ENCODE assay signal across 8 cellular contexts in the genomic region with DNA sequence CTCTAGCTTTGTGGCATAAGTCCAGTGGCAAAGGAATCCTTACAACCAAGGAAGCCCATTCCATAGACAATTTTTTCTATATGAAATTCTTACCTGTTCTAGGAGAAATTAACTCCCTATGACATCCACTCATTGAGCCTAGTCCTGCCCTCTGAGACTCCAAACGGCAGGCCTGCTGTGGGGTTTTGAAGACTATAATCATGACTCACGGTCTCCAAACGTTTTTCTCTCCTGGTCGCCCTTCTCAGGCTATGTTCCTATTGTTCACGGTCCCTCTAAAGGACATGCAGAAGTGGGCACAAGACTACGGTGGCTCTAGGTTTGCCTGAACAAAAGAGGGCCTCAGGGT. TPM values are rescaled to one million over a fixed set of nuclear protein-coding genes. Genes with fewer than 3 reads are reported as not detected.
DNase-seq lines count a peak whose midpoint lies in the region; ATAC-seq lines count a peak whose summit lies in the region.

No MANE protein-coding gene starts in this region.

- no peak for DNase-seq in activated CD4-positive, alpha-beta T cell treated with anti-CD3 and anti-CD28 coated beads, Interleukin-2, amount 10 ng/mL, durations not matched to agents 7 days and 5 days
- DNase-seq in activated CD4-positive, alpha-beta T cell treated with anti-CD3 and anti-CD28 coated beads, Interleukin-2, amount 50 U/mL, for 48 hours: no peak
- DNase-seq in iris pigment epithelial cell (ENCODE audit: low read depth): peak; percentile 42
- no peak for DNase-seq in NCI-H1105 treated with DMSO at 0.1 percent for 48 hours (lab: John Stamatoyannopoulos, UW)
- DNase-seq in NCI-H2196 (lab: John Stamatoyannopoulos, UW; ENCODE audit: unreplicated experiment): no peak
- no peak for DNase-seq in NCI-H226

- H3K36me3 Mint-ChIP-seq in activated CD4-positive, alpha-beta T cell treated with anti-CD3 and anti-CD28 coated beads, Interleukin-2, amount 10 ng/mL, durations not matched to agents 7 days and 5 days (ENCODE audit: low read depth): peaks cover 45% of the 10 kb centered on the region
- H3K36me3 Mint-ChIP-seq in activated T-helper 17 cell treated with anti-CD3 and anti-CD28 coated beads, Interleukin-2, amount 50 U/mL, for 72 hours (ENCODE audit: low read depth): peaks cover 59% of the 10 kb centered on the region

- peak overlapping the region; percentile 98 for H3K4me3 ChIP-seq in thymus (ENCODE audit: low read length)

- peaks cover 32% of the 10 kb centered on the region for H3K36me3 ChIP-seq in thymus (ENCODE audit: control insufficient read depth, insufficient read depth)

- H3K4me3 Mint-ChIP-seq in activated CD4-positive, alpha-beta T cell treated with anti-CD3 and anti-CD28 coated beads, Interleukin-2, amount 10 ng/mL, durations not matched to agents 7 days and 5 days: peak overlapping the region; percentile 98
- H3K4me3 Mint-ChIP-seq in activated T-helper 17 cell treated with anti-CD3 and anti-CD28 coated beads, Interleukin-2, amount 50 U/mL, for 72 hours: peak overlapping the region; percentile 98

- H3K27me3 ChIP-seq in thymus (ENCODE audit: control insufficient read depth, insufficient read depth): no peaks in the 10 kb centered on the region

- peak; percentile 30 for ATAC-seq in activated T-helper 17 cell treated with anti-CD3 and anti-CD28 coated beads, Interleukin-2, amount 50 U/mL, for 72 hours (replicated peaks)

- H3K4me1 ChIP-seq in thymus (ENCODE audit: control insufficient read depth, insufficient read depth, low read length): peaks cover 13% of the 10 kb centered on the region

- CTCF ChIA-PET in activated CD4-positive, alpha-beta T cell treated with anti-CD3 and anti-CD28 coated beads, Interleukin-2, amount 10 ng/mL, durations not matched to agents 7 days and 5 days (lab: Charles Lee): interaction anchor here (1.2 to 1.7 kb wide), 3 partner anchors 10 to 13 kb away, joined by 3 to 6 read pairs (median 4); no protein-coding TSS in a partner anchor

- no peaks in the 10 kb centered on the region for H3K27me3 Mint-ChIP-seq in activated CD4-positive, alpha-beta T cell treated with anti-CD3 and anti-CD28 coated beads, Interleukin-2, amount 10 ng/mL, durations not matched to agents 7 days and 5 days
- H3K27me3 Mint-ChIP-seq in activated T-helper 17 cell treated with anti-CD3 and anti-CD28 coated beads, Interleukin-2, amount 50 U/mL, for 72 hours: no peaks in the 10 kb centered on the region

- H3K27ac Mint-ChIP-seq in activated CD4-positive, alpha-beta T cell treated with anti-CD3 and anti-CD28 coated beads, Interleukin-2, amount 10 ng/mL, durations not matched to agents 7 days and 5 days: peak overlapping the region; percentile 99
- peak overlapping the region; percentile 98 for H3K27ac Mint-ChIP-seq in activated T-helper 17 cell treated with anti-CD3 and anti-CD28 coated beads, Interleukin-2, amount 50 U/mL, for 72 hours

- under 1% methylated on average over 6 of the region's 6 CpGs for WGBS in thymus

- H3K9me3 ChIP-seq in thymus (ENCODE audit: control insufficient read depth): peaks cover 2% of the 10 kb centered on the region

- peak overlapping the region; percentile 90 for H3K27ac ChIP-seq in thymus (ENCODE audit: low read depth)

- no peaks in the 10 kb centered on the region for H3K9me3 Mint-ChIP-seq in activated CD4-positive, alpha-beta T cell treated with anti-CD3 and anti-CD28 coated beads, Interleukin-2, amount 10 ng/mL, durations not matched to agents 7 days and 5 days
- no peaks in the 10 kb centered on the region for H3K9me3 Mint-ChIP-seq in activated T-helper 17 cell treated with anti-CD3 and anti-CD28 coated beads, Interleukin-2, amount 50 U/mL, for 72 hours

- POLR2A ChIA-PET in activated CD4-positive, alpha-beta T cell treated with anti-CD3 and anti-CD28 coated beads, Interleukin-2, amount 10 ng/mL, durations not matched to agents 7 days and 5 days (lab: Charles Lee): interaction anchor here (0.6 to 1.6 kb wide), 2 partner anchors 17 to 426 kb away, joined by 3 to 7 read pairs; a partner anchor contains a TSS

- H3K4me1 Mint-ChIP-seq in activated CD4-positive, alpha-beta T cell treated with anti-CD3 and anti-CD28 coated beads, Interleukin-2, amount 10 ng/mL, durations not matched to agents 7 days and 5 days: peaks cover 43% of the 10 kb centered on the region
- H3K4me1 Mint-ChIP-seq in activated T-helper 17 cell treated with anti-CD3 and anti-CD28 coated beads, Interleukin-2, amount 50 U/mL, for 72 hours: peaks cover 19% of the 10 kb centered on the region

RNA-seq across cellular contexts. Expression of a gene that starts 0.6 kb away (rescaled TPM):
- 10 to 100 TPM; 77.5 to 84.0 TPM for total RNA-seq in activated CD4-positive, alpha-beta T cell treated with anti-CD3 and anti-CD28 coated beads, Interleukin-2, amount 10 ng/mL, durations not matched to agents 7 days and 5 days
- 10 to 100 TPM; 57.9 to 98.4 TPM for total RNA-seq in activated T-helper 17 cell treated with anti-CD3 and anti-CD28 coated beads, Interleukin-2, amount 50 U/mL, for 72 hours
- 38.9 TPM for polyA plus RNA-seq in thymus

RNA-seq across cellular contexts. Expression of a gene that starts 16.3 kb away (rescaled TPM):
- 10 to 100 TPM; 20.6 to 21.2 TPM for total RNA-seq in activated CD4-positive, alpha-beta T cell treated with anti-CD3 and anti-CD28 coated beads, Interleukin-2, amount 10 ng/mL, durations not matched to agents 7 days and 5 days
- 10 to 100 TPM in 1 of 2 donors, 1 to 10 TPM in 1; 9.7 to 12.0 TPM for total RNA-seq in activated T-helper 17 cell treated with anti-CD3 and anti-CD28 coated beads, Interleukin-2, amount 50 U/mL, for 72 hours
- 7.6 TPM for polyA plus RNA-seq in thymus

RNA-seq across cellular contexts. Expression of a gene that starts 30.7 kb away (rescaled TPM):
- total RNA-seq in activated CD4-positive, alpha-beta T cell treated with anti-CD3 and anti-CD28 coated beads, Interleukin-2, amount 10 ng/mL, durations not matched to agents 7 days and 5 days: 10 to 100 TPM; 13.9 to 14.3 TPM
- total RNA-seq in activated T-helper 17 cell treated with anti-CD3 and anti-CD28 coated beads, Interleukin-2, amount 50 U/mL, for 72 hours: 10 to 100 TPM in 1 of 2 donors, 1 to 10 TPM in 1; 9.9 to 13.1 TPM
- polyA plus RNA-seq in thymus: 9.7 TPM
